In genomic region chr12:46506961-46507360, GRCh38 we compare ENCODE assay signal across 27 cellular contexts.
"Had no signal": no experiment of that assay in that cellular context is flagged by ENCODE, and none has a peak within 500 bp of the region (broad histone marks: within the 10 kb centered on the region; RNA-seq: fewer than 3 reads in every experiment).

No MANE protein-coding gene starts in this region.

- H3K27ac ChIP-seq: ascending aorta, cardiac muscle cell, VCaP had no signal

- ATAC-seq: activated CD8-positive, alpha-beta memory T cell treated with anti-CD3 and anti-CD28 coated beads, Interleukin-2, amount 10 ng/mL, durations not matched to agents 7 days and 5 days; activated CD8-positive, alpha-beta T cell treated with anti-CD3 and anti-CD28 coated beads, Interleukin-2, amount 10 ng/mL, durations not matched to agents 7 days and 5 days had no signal

- H3K4me1 ChIP-seq: ascending aorta had no signal

- H3K27me3 ChIP-seq: ascending aorta, cardiac muscle cell had no signal

- H3K4me3 ChIP-seq: ascending aorta, cardiac muscle cell had no signal

- DNase-seq: activated B cell treated with CpG ODN at 0.5 μM for 24 hours; activated CD4-positive, alpha-beta memory T cell treated with anti-CD3 and anti-CD28 coated beads, Interleukin-2, amount 10 ng/mL, durations not matched to agents 7 days and 5 days; activated CD4-positive, alpha-beta T cell treated with anti-CD3 and anti-CD28 coated beads for 4 hours; activated CD4-positive, alpha-beta T cell treated with anti-CD3 and anti-CD28 coated beads, Interleukin-2, amount 10 ng/mL, durations not matched to agents 7 days and 5 days; activated CD4-positive, alpha-beta T cell treated with anti-CD3 and anti-CD28 coated beads, Interleukin-2, amount 50 U/mL, for 48 hours; activated CD4-positive, CD25-positive, alpha-beta regulatory T cell treated with anti-CD3 and anti-CD28 coated beads, Interleukin-2, amount 50 U/mL, for 72 hours; activated CD8-positive, alpha-beta memory T cell treated with anti-CD3 and anti-CD28 coated beads for 24 hours; activated CD8-positive, alpha-beta memory T cell treated with anti-CD3 and anti-CD28 coated beads, Interleukin-2, amount 10 ng/mL, durations not matched to agents 7 days and 5 days; activated CD8-positive, alpha-beta memory T cell treated with anti-CD3 and anti-CD28 coated beads, Interleukin-2, amount 50 U/mL, for 48 hours; activated CD8-positive, alpha-beta T cell treated with anti-CD3 and anti-CD28 coated beads, Interleukin-2, amount 10 ng/mL, durations not matched to agents 7 days and 5 days; activated effector memory CD4-positive, alpha-beta T cell treated with Interleukin-2 at 50 U/mL for 16 hours; activated gamma-delta T cell; activated naive CD4-positive, alpha-beta T cell treated with anti-CD3 and anti-CD28 coated beads, Interleukin-2, amount 10 ng/mL, durations not matched to agents 7 days and 5 days; activated naive CD4-positive, alpha-beta T cell treated with Interleukin-2 at 50 U/mL for 16 hours; activated naive CD8-positive, alpha-beta T cell treated with anti-CD3 and anti-CD28 coated beads, Interleukin-2, amount 10 ng/mL, durations not matched to agents 7 days and 5 days; activated naive CD8-positive, alpha-beta T cell treated with anti-CD3 and anti-CD28 coated beads, Interleukin-2, amount 50 U/mL, for 24 hours; activated T-cell treated with anti-CD3 and anti-CD28 coated beads, Interleukin-2, amount 50 U/mL, for 24 hours; activated T-cell treated with anti-CD3 and anti-CD28 coated beads, Interleukin-2, amount 50 U/mL, for 48 hours; amygdala; anterior cingulate cortex; caudate nucleus; cerebellar nuclear complex; T-helper 2 cell; T-helper 9 cell had no signal

- H3K36me3 ChIP-seq: ascending aorta, cardiac muscle cell had no signal
